In the genomic region with DNA sequence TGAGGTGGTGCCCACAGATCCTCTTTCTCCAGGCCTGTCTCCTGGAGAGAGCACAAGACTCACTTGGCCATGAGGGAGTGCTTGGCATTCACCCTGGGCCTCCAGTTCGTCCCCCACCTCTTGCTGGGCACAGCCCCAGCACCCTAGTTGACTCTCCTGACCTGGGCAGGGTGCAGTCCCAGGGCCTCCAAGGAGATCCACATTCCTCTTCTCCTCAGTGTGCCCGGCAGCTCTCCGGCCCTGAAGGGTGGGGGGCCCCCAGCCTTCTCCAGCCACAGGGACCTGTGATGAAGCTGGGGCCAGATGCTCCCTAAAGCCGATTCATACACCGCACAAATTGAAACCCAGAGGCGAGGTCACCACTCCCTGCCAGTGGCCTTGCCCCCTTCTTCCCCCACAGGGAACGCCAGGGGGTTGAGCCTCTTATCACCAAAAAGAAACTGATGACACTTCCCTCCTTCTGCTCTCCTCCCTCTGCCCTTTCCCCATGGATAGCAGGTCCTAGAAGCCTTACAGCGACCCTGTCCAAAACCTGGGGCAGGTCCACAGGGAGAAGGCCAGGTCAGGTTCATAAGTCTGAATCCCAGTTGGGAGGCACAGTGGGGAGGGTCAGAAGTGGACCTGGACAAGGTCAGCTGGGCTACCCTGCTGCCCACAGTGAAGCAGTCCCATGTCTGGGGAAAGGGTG, we compare ENCODE assay signal across 18 cellular contexts. TPM values are rescaled to one million over a fixed set of nuclear protein-coding genes. Genes with fewer than 3 reads are reported as not detected.
DNase-seq lines count a peak whose midpoint lies in the region; ATAC-seq, FAIRE-seq and TF ChIP-seq lines count a peak whose summit lies in the region.
"Had no signal": no experiment of that assay in that cellular context is flagged by ENCODE, and none has a peak within 500 bp of the region (broad histone marks: within the 10 kb centered on the region; RNA-seq: fewer than 3 reads in every experiment).

No MANE protein-coding gene starts in this region.

- H2AK5ac ChIP-seq in H1 (ENCODE audit: low read depth, low read length) = peak overlapping the region; percentile 80; the same call in 1 of the 2 replicates

- H2AFZ ChIP-seq in H1 (ENCODE audit: low read length) = no peak overlapping the region
- H2AFZ ChIP-seq in neural progenitor cell (replicated peaks) = no peak overlapping the region
- no peak overlapping the region for H2AFZ ChIP-seq in HepG2 (ENCODE audit: low read length)

- H2BK12ac ChIP-seq in H1 (ENCODE audit: low read depth, low read length) = peak overlapping the region; percentile 90; the same call in 1 of the 2 replicates

- H2BK15ac ChIP-seq in H1 (ENCODE audit: low read length) = peak overlapping the region; percentile 65; the same call in 1 of the 2 replicates

- no peak overlapping the region for H4K91ac ChIP-seq in H1 (replicated peaks; ENCODE audit: insufficient read length, low read length)

- H3K36me3 ChIP-seq in H7 (replicated peaks; ENCODE audit: control insufficient read depth, insufficient read depth, low read length) (no peaks in the 10 kb centered on the region), H1 (ENCODE audit: control insufficient read depth in 2 of 4, insufficient read depth in 4 of 4, low read length in 3 of 4) (peaks cover 0 to 16% (median 0%) of the 10 kb centered on the region in 4 experiments; a peak in 1 of 8 replicates), neural progenitor cell (no peaks in the 10 kb centered on the region), HepG2 (replicated peaks in 1 of 2; ENCODE audit: control insufficient read depth in 1 of 2, insufficient read depth in 2 of 2, low read length in 2 of 2) (no peaks in the 10 kb centered on the region)

- FAIRE-seq in H1 (lab: Jason Lieb, UNC) = no peak
- FAIRE-seq in RCC 7860 (lab: Jason Lieb, UNC) = no peak
- FAIRE-seq in HepG2 (lab: Jason Lieb, UNC) = no peak

- H3K4me3 ChIP-seq in H7 (ENCODE audit: insufficient read depth, low read depth, low read length) (no peak overlapping the region), H1 (ENCODE audit: extremely low read depth in 1 of 4, insufficient read depth in 2 of 4, low read depth in 3 of 4, low read length in 4 of 4) (no peak overlapping the region), neural progenitor cell (no peak overlapping the region), HepG2 (replicated peaks in 1 of 3; ENCODE audit: insufficient read depth in 1 of 3, low read depth in 2 of 3, low read length in 3 of 3) (no peak overlapping the region)

- peaks cover 22% of the 10 kb centered on the region for H3K36me3 Mint-ChIP-seq in neural progenitor cell

- peaks cover 0 to 10% (median 6%) of the 10 kb centered on the region in 4 experiments; a peak in 5 of 7 replicates for H3K4me1 ChIP-seq in H1 (replicated peaks in 1 of 4; ENCODE audit: control insufficient read depth in 3 of 4, insufficient read depth in 4 of 4, low read length in 3 of 4)
- peaks cover 3% of the 10 kb centered on the region for H3K4me1 ChIP-seq in neural progenitor cell
- no peaks in the 10 kb centered on the region for H3K4me1 ChIP-seq in HepG2 (ENCODE audit: insufficient read depth, low read length)

- peaks cover 66% of the 10 kb centered on the region for H3K27me3 Mint-ChIP-seq in neural progenitor cell (ENCODE audit: insufficient read depth, low read depth)

- H3K23ac ChIP-seq in H1 (ENCODE audit: insufficient read length) = no peak overlapping the region

- H2BK20ac ChIP-seq in H1 (ENCODE audit: low read length) = peak overlapping the region; percentile 13; the same call in 1 of the 2 replicates

- H3K9me3 ChIP-seq in H1 (ENCODE audit: insufficient read depth in 2 of 2, low read depth in 1 of 2, low read length in 1 of 2) = no peaks in the 10 kb centered on the region; a peak in 1 of 4 replicates
- no peaks in the 10 kb centered on the region for H3K9me3 ChIP-seq in neural progenitor cell (ENCODE audit: low read depth)
- no peaks in the 10 kb centered on the region for H3K9me3 ChIP-seq in HepG2 (ENCODE audit: low read length)

- no TSS peak for BruUV-seq in HepG2 (replicated peaks; lab: Mats Ljungman, UMichigan)

- no peak for ATAC-seq in HepG2
- no peak for ATAC-seq in HG03095 (IDR thresholded peaks at IDR 0.05; ENCODE audit: unreplicated experiment)
- ATAC-seq: HCT116 had no signal

- H3K23me2 ChIP-seq in H1 (ENCODE audit: low read depth, low read length) = no peaks in the 10 kb centered on the region; the same call in 1 of the 2 replicates

- H3K27ac ChIP-seq in H1 (ENCODE audit: low read depth, low read length) (no peak overlapping the region), neural progenitor cell (no peak overlapping the region), HepG2 (ENCODE audit: extremely low read length, insufficient read depth, low read length) (no peak overlapping the region)
- H3K27ac ChIP-seq: KMS-11 had no signal

- CTCF ChIA-PET in H1 (lab: Charles Lee; ENCODE audit: partially characterized antibody) (interaction anchor here (0.9 to 1.7 kb wide), 3 partner anchors 12 to 74 kb away, joined by 3 to 4 read pairs (median 3); no protein-coding TSS in a partner anchor), HepG2 (lab: Yijun Ruan, JAX; ENCODE audit: low intra/inter-chr PET ratio, low total read pairs) (no interaction called here)

- H3K27me3 ChIP-seq in H7 (ENCODE audit: control insufficient read depth, insufficient read depth, low read length) = peaks cover 97% of the 10 kb centered on the region
- peaks cover 96 to 98% (median 97%) of the 10 kb centered on the region in 4 experiments for H3K27me3 ChIP-seq in H1 (replicated peaks in 1 of 4; ENCODE audit: control insufficient read depth in 3 of 4, extremely low read depth in 1 of 4, insufficient read depth in 3 of 4, low read length in 3 of 4)
- peaks cover 98% of the 10 kb centered on the region for H3K27me3 ChIP-seq in neural progenitor cell
- H3K27me3 ChIP-seq in HepG2 (ENCODE audit: control insufficient read depth in 1 of 2, insufficient read depth in 2 of 2, low read length in 2 of 2) = peaks cover 9 to 74% of the 10 kb centered on the region in 2 experiments

- no peak overlapping the region for H3K56ac ChIP-seq in H1 (replicated peaks; ENCODE audit: insufficient read length, low read depth, low read length)

- intact Hi-C loops in HepG2 (cut with micrococcal nuclease; ENCODE audit: unreplicated experiment) = no loop called here

- no peak overlapping the region for H4K5ac ChIP-seq in H1 (ENCODE audit: insufficient read length, low read depth, low read length)

- TF ChIP-seq RAD21 in H1 (IDR thresholded peaks at IDR 0.05 in 1 of 2, conservative IDR thresholded peaks at IDR 0.05 in 1 of 2; ENCODE audit: low read depth in 2 of 2, low read length in 2 of 2) (no peak), HepG2 (CRISPR knock-in tag; IDR thresholded peaks at IDR 0.05) (no peak)

- no peak overlapping the region for H3K4me2 ChIP-seq in H1 (ENCODE audit: insufficient read depth in 1 of 2, low read depth in 2 of 2, low read length in 2 of 2)
- H3K4me2 ChIP-seq in neural progenitor cell = no peak overlapping the region
- H3K4me2 ChIP-seq in HepG2 (ENCODE audit: low read depth, low read length) = no peak overlapping the region
- H3K4me2 ChIP-seq: KMS-11 had no signal

- H3K14ac ChIP-seq in H1 (ENCODE audit: insufficient read length) = no peak overlapping the region

- POLR2A ChIA-PET in H1 (lab: Charles Lee; ENCODE audit: partially characterized antibody) = interaction anchor here (2.5 kb wide), 1 partner anchor 11 kb away, joined by 9 read pairs; no protein-coding TSS in a partner anchor
- POLR2A ChIA-PET in HepG2 (lab: Yijun Ruan, JAX) = no interaction called here

- peaks cover 4% of the 10 kb centered on the region for H3K9me3 Mint-ChIP-seq in neural progenitor cell

- peak overlapping the region; percentile 96 for H3K4me3 Mint-ChIP-seq in neural progenitor cell

- TF ChIP-seq CTCF in H1 (IDR thresholded peaks at IDR 0.05; ENCODE audit: control extremely low read depth in 1 of 3, insufficient read depth in 1 of 3, low read depth in 1 of 3, low read length in 3 of 3) (no peak), neural progenitor cell (IDR thresholded peaks at IDR 0.05) (no peak), HepG2 (CRISPR knock-in tag; IDR thresholded peaks at IDR 0.05) (no peak)

- H3K9ac ChIP-seq in H1 (replicated peaks in 1 of 4; ENCODE audit: extremely low read depth in 1 of 4, low read depth in 3 of 4, low read length in 3 of 4) (no peak overlapping the region), neural progenitor cell (no peak overlapping the region), HepG2 (ENCODE audit: insufficient read depth, low read depth, low read length) (no peak overlapping the region)
- H3K9ac ChIP-seq: KMS-11 had no signal

- H4K20me1 ChIP-seq in H1 (replicated peaks in 1 of 2; ENCODE audit: control insufficient read depth in 1 of 2, insufficient read depth in 2 of 2, low read length in 2 of 2) (peaks cover 30 to 51% of the 10 kb centered on the region in 2 experiments), neural progenitor cell (ENCODE audit: low read depth) (peaks cover 94% of the 10 kb centered on the region), HepG2 (ENCODE audit: insufficient read depth, low read length) (no peaks in the 10 kb centered on the region)

- H3K4ac ChIP-seq in H1 (replicated peaks; ENCODE audit: insufficient read length, low read depth, low read length) = no peak overlapping the region

- peaks cover 25% of the 10 kb centered on the region for H3F3A ChIP-seq in neural progenitor cell (ENCODE audit: low read depth)

- H2BK5ac ChIP-seq in H1 (ENCODE audit: low read depth, low read length) = no peak overlapping the region

- TF ChIP-seq POLR2A in H1 (IDR thresholded peaks at IDR 0.05; ENCODE audit: control extremely low read depth in 1 of 2, low read depth in 2 of 2, low read length in 2 of 2) = no peak
- no peak for TF ChIP-seq POLR2A in HepG2 (IDR thresholded peaks at IDR 0.05; ENCODE audit: insufficient read depth in 1 of 2, low read depth in 2 of 2, low read length in 2 of 2)

- in situ Hi-C loops in G401 (cut with HindIII; ENCODE audit: low sequenced_read_pairs) = no loop called here
- in situ Hi-C loops in HepG2 (cut with HindIII; ENCODE audit: extremely low pct_ligation_motif_present, low pct_unique_long_range_greater_than_20kb) = no loop called here

- H3K79me1 ChIP-seq in H1 (ENCODE audit: low read depth, low read length) = no peaks in the 10 kb centered on the region

- peak overlapping the region; percentile 81 for H3K27ac Mint-ChIP-seq in neural progenitor cell

- no peak overlapping the region for H3K18ac ChIP-seq in H1 (ENCODE audit: extremely low read depth, low read length)

- peaks cover 53% of the 10 kb centered on the region for H3K4me1 Mint-ChIP-seq in neural progenitor cell

- no peak overlapping the region for H2BK120ac ChIP-seq in H1 (replicated peaks; ENCODE audit: low read depth, low read length)

- H3K79me2 ChIP-seq in H1 (ENCODE audit: control insufficient read depth in 1 of 2, insufficient read depth in 2 of 2, low read length in 2 of 2) (no peaks in the 10 kb centered on the region), neural progenitor cell (ENCODE audit: low read depth) (no peaks in the 10 kb centered on the region), HepG2 (ENCODE audit: insufficient read depth, low read length) (no peaks in the 10 kb centered on the region)

- DNase-seq in G401 (ENCODE audit: low spot score) = peak; percentile 43
- peak; percentile 55 for DNase-seq in H7
- DNase-seq in H1 (ENCODE audit: low read depth in 1 of 2, low spot score in 2 of 2) = no peak
- DNase-seq in neural progenitor cell (ENCODE audit: low spot score) = no peak
- no peak for DNase-seq in RCC 7860 (ENCODE audit: low spot score)
- DNase-seq in HepG2 (ENCODE audit: low spot score) = no peak
- DNase-seq in 8988T = no peak
- DNase-seq: NCI-H1436, NCI-H2029, NCI-H2171, NCI-H510A, NCI-H774, Right ventricle myocardium superior had no signal

- WGBS in H1 (ENCODE audit: extremely low coverage in 1 of 2, insufficient coverage in 1 of 2, insufficient read length in 1 of 2, insufficient replicate concordance in 2 of 2, low coverage in 1 of 2, low lambda C conversion rate in 2 of 2, missing lambda C conversion rate in 1 of 2), 2 experiments = 16% methylated on average over 7 of the region's 8 CpGs; no CpG with 5 or more reads in 1 of the 2 experiments
- 19% methylated on average over 8 of the region's 8 CpGs for WGBS in HepG2 (ENCODE audit: low lambda C conversion rate)

- TF ChIP-seq EP300 in H1 (IDR thresholded peaks at IDR 0.05; ENCODE audit: borderline replicate concordance in 1 of 2, low read depth in 2 of 2, low read length in 2 of 2) (no peak), HepG2 (IDR thresholded peaks at IDR 0.05; ENCODE audit: low read depth in 2 of 2, low read length in 2 of 2) (no peak), HepG2 (CRISPR knock-in tag; IDR thresholded peaks at IDR 0.05; ENCODE audit: borderline replicate concordance) (no peak)

- no peak overlapping the region for H4K8ac ChIP-seq in H1 (ENCODE audit: extremely low read depth, insufficient read depth, low read length)

RNA-seq across cellular contexts. Expression of gene EN2, which starts 3.1 kb away (rescaled TPM):
- total RNA-seq in G401 (2014; rRNA removed; shearing (Covaris generic)) = not detected in 2 replicates
- total RNA-seq in H7 (2014; rRNA removed; shearing (Covaris generic)) = 0.04 TPM in 1 of 2 replicates, not detected in the other
- not detected in 2 replicates for total RNA-seq in H1 (2021; fragmentation: NEBNext Ultra II Directional; extraction: Animal tissue kit (Norgen Biotek cat#: 25700))
- polyA plus RNA-seq in H1 (2011; rRNA removed) = 0.03 TPM in 1 of 2 replicates, not detected in the other
- polyA plus RNA-seq in H1 (2011; cell fraction: cytosol; rRNA removed) = not detected
- not detected for polyA plus RNA-seq in H1 (2011; cell fraction: nucleus; rRNA removed)
- 0.04 TPM in 1 of 4 replicates, not detected in the others for polyA plus RNA-seq in H1 (2012, experiment 1 of 2)
- not detected for polyA plus RNA-seq in H1 (2012, experiment 2 of 2)
- polyA plus RNA-seq in H1 (2013, experiment 1 of 2) = not detected
- polyA plus RNA-seq in H1 (2013, experiment 2 of 2) = not detected
- polyA minus RNA-seq in H1 (2011; rRNA and poly(A)+ RNA removed) = not detected in 2 replicates
- not detected for polyA minus RNA-seq in H1 (2011; cell fraction: cytosol; rRNA and poly(A)+ RNA removed)
- polyA minus RNA-seq in H1 (2011; cell fraction: nucleus; rRNA and poly(A)+ RNA removed) = not detected
- not detected in 2 replicates for total RNA-seq in neural progenitor cell (ENCODE audit: low replicate concordance)
- total RNA-seq in HepG2 (2016; rRNA removed; fragmentation: Illumina TruSeq; extraction: Trizol) = not detected in 2 replicates
- total RNA-seq in HepG2 (2016; cell fraction: cytosol; rRNA removed; fragmentation: Illumina TruSeq; extraction: Trizol; ENCODE audit: low read depth) = not detected in 2 replicates
- not detected in 2 replicates for total RNA-seq in HepG2 (2016; cell fraction: insoluble cytoplasmic fraction; rRNA removed; fragmentation: Illumina TruSeq; extraction: Trizol)
- not detected in 2 replicates for total RNA-seq in HepG2 (2016; cell fraction: membrane; rRNA removed; fragmentation: Illumina TruSeq; extraction: Trizol)
- total RNA-seq in HepG2 (2016; cell fraction: nucleus; rRNA removed; fragmentation: Illumina TruSeq; extraction: Trizol) = not detected in 2 replicates
- not detected in 2 replicates for polyA plus RNA-seq in HepG2 (2011; rRNA removed)
- not detected in 2 replicates for polyA plus RNA-seq in HepG2 (2011; cell fraction: cytosol; rRNA removed)
- not detected in 2 replicates for polyA plus RNA-seq in HepG2 (2011; cell fraction: nucleus; rRNA removed)
- polyA plus RNA-seq in HepG2 (2012) = not detected in 2 replicates
- polyA plus RNA-seq in HepG2 (2016; cell fraction: cytosol; fragmentation: Illumina TruSeq; extraction: Trizol; ENCODE audit: low read depth) = not detected in 2 replicates
- not detected in 2 replicates for polyA plus RNA-seq in HepG2 (2016; cell fraction: insoluble cytoplasmic fraction; fragmentation: Illumina TruSeq; extraction: Trizol; ENCODE audit: low read depth)
- polyA plus RNA-seq in HepG2 (2016; cell fraction: membrane; fragmentation: Illumina TruSeq; extraction: Trizol; ENCODE audit: low read depth) = not detected in 2 replicates
- polyA plus RNA-seq in HepG2 (2016; cell fraction: nucleus; fragmentation: Illumina TruSeq; extraction: Trizol; ENCODE audit: insufficient read depth, low read depth) = not detected in 2 replicates
- polyA minus RNA-seq in HepG2 (2011; rRNA and poly(A)+ RNA removed; ENCODE audit: low replicate concordance) = not detected in 2 replicates
- polyA minus RNA-seq in HepG2 (2011; cell fraction: cytosol; rRNA and poly(A)+ RNA removed) = not detected in 2 replicates
- polyA minus RNA-seq in HepG2 (2011; cell fraction: nucleus; rRNA and poly(A)+ RNA removed) = not detected in 2 replicates
- total RNA-seq: A673, M059J had no signal

Comparison
In these comparisons a context has a peak if more than half of its experiments do, and no peak if none do; other contexts are left out.
1. DNase-seq: peak in G401 (single experiment) and H7 (single experiment); none in H1 (0 of 2), neural progenitor cell (single experiment), RCC 7860 (single experiment), HepG2 (single experiment) and 8988T (single experiment).